In genomic region chr1:117641536-117641935, GRCh38 we compare ENCODE assay signal across 25 cellular contexts.
"Had no signal": no experiment of that assay in that cellular context is flagged by ENCODE, and none has a peak within 500 bp of the region (broad histone marks: within the 10 kb centered on the region; RNA-seq: fewer than 3 reads in every experiment).

No MANE protein-coding gene starts in this region.

- H3K9me3 ChIP-seq: left ventricle myocardium inferior, pancreas, prostate gland, suprapubic skin, thoracic aorta, tibial artery, uterus had no signal

- H3K4me3 ChIP-seq: left ventricle myocardium inferior, lung, pancreas, prostate gland, skin epidermis, suprapubic skin, thoracic aorta, tibial artery, uterus had no signal

- H3K9me3 Mint-ChIP-seq: immature natural killer cell; mesothelial cell of epicardium; naive B cell; natural killer cell treated with Interleukin-12 subunit alpha and Interleukin-12 subunit beta and Interleukin-15 and Interleukin-18, amount 100 ng/mL, for 72 hours; stimulated activated effector memory CD8-positive, alpha-beta T cell treated with anti-CD3 and anti-CD28 coated beads, Interleukin-12 subunit alpha, Interleukin-12 subunit beta, amount 100 ng/mL, for 72 hours; stimulated activated naive CD8-positive, alpha-beta T cell treated with anti-CD3 and anti-CD28 coated beads, Interleukin-15, Interleukin-2, amounts not matched to agents 100 ng/mL and 50 ng/mL, for 24 hours had no signal

- H3K4me1 ChIP-seq: left ventricle myocardium inferior, pancreas, prostate gland, tibial artery, uterus had no signal

- DNase-seq: hypothalamus; immature natural killer cell; kidney; left colon; left ventricle myocardium inferior; mesendoderm; naive B cell; pancreas; posterior cingulate gyrus; retina; right cardiac atrium; stimulated activated CD4-positive, alpha-beta T cell treated with anti-CD3 and anti-CD28 coated beads, Interleukin-4, amount 100 ng/mL, for 24 hours; tibial artery; trophoblast cell; uterus had no signal

- H3K27me3 Mint-ChIP-seq: naive B cell had no signal

- ATAC-seq: left colon; natural killer cell treated with Interleukin-12 subunit alpha and Interleukin-12 subunit beta and Interleukin-15 and Interleukin-18, amount 100 ng/mL, for 72 hours; pancreas; right cardiac atrium; sciatic nerve; stimulated activated effector memory CD8-positive, alpha-beta T cell treated with anti-CD3 and anti-CD28 coated beads, Interleukin-12 subunit alpha, Interleukin-12 subunit beta, amount 100 ng/mL, for 72 hours had no signal

- H3K4me3 Mint-ChIP-seq: immature natural killer cell; mesothelial cell of epicardium; naive B cell; natural killer cell treated with Interleukin-12 subunit alpha and Interleukin-12 subunit beta and Interleukin-15 and Interleukin-18, amount 100 ng/mL, for 72 hours; stimulated activated effector memory CD8-positive, alpha-beta T cell treated with anti-CD3 and anti-CD28 coated beads, Interleukin-12 subunit alpha, Interleukin-12 subunit beta, amount 100 ng/mL, for 72 hours; stimulated activated naive CD8-positive, alpha-beta T cell treated with anti-CD3 and anti-CD28 coated beads, Interleukin-15, Interleukin-2, amounts not matched to agents 100 ng/mL and 50 ng/mL, for 24 hours had no signal

- H3K36me3 ChIP-seq: left ventricle myocardium inferior, pancreas, prostate gland, suprapubic skin, thoracic aorta, tibial artery, uterus had no signal

- H3K27me3 ChIP-seq: pancreas, suprapubic skin, tibial artery, uterus had no signal

- H3K36me3 Mint-ChIP-seq: immature natural killer cell; mesothelial cell of epicardium; naive B cell; natural killer cell treated with Interleukin-12 subunit alpha and Interleukin-12 subunit beta and Interleukin-15 and Interleukin-18, amount 100 ng/mL, for 72 hours; stimulated activated effector memory CD8-positive, alpha-beta T cell treated with anti-CD3 and anti-CD28 coated beads, Interleukin-12 subunit alpha, Interleukin-12 subunit beta, amount 100 ng/mL, for 72 hours had no signal

- H3K27ac ChIP-seq: left ventricle myocardium inferior, pancreas, prostate gland, skin epidermis, suprapubic skin, thoracic aorta, tibial artery, uterus had no signal

- H3K27ac Mint-ChIP-seq: immature natural killer cell; mesothelial cell of epicardium; natural killer cell treated with Interleukin-12 subunit alpha and Interleukin-12 subunit beta and Interleukin-15 and Interleukin-18, amount 100 ng/mL, for 72 hours; stimulated activated effector memory CD8-positive, alpha-beta T cell treated with anti-CD3 and anti-CD28 coated beads, Interleukin-12 subunit alpha, Interleukin-12 subunit beta, amount 100 ng/mL, for 72 hours; stimulated activated naive CD8-positive, alpha-beta T cell treated with anti-CD3 and anti-CD28 coated beads, Interleukin-15, Interleukin-2, amounts not matched to agents 100 ng/mL and 50 ng/mL, for 24 hours had no signal
